In genomic region chr11:67519726-67520125, GRCh38 we compare ENCODE assay signal across 25 cellular contexts. TPM values are rescaled to one million over a fixed set of nuclear protein-coding genes. Genes with fewer than 3 reads are reported as not detected.
DNase-seq lines count a peak whose midpoint lies in the region; ATAC-seq, FAIRE-seq and TF ChIP-seq lines count a peak whose summit lies in the region.
"Had no signal": no experiment of that assay in that cellular context is flagged by ENCODE, and none has a peak within 500 bp of the region (broad histone marks: within the 10 kb centered on the region; RNA-seq: fewer than 3 reads in every experiment).

No MANE protein-coding gene starts in this region.

- no peak overlapping the region for H3K9ac ChIP-seq in kidney (ENCODE audit: low read length in 2 of 2)

- intact Hi-C loops in kidney (cut with DNase I) (no loop called here), posterior vena cava (cut with DNase I) (no loop called here)

- no peak for TF ChIP-seq CTCF in kidney (IDR thresholded peaks at IDR 0.05; ENCODE audit: borderline replicate concordance, extremely low read depth, insufficient read depth)

- H3K9me3 ChIP-seq in kidney (ENCODE audit: control insufficient read depth in 1 of 2, low read length in 2 of 2): no peaks in the 10 kb centered on the region
- H3K9me3 ChIP-seq: A549, HAP-1 had no signal

- H3K4me1 ChIP-seq in kidney (ENCODE audit: control insufficient read depth in 1 of 2, insufficient read depth in 1 of 2, low read depth in 1 of 2, low read length in 2 of 2): no peaks in the 10 kb centered on the region
- H3K4me1 ChIP-seq: A549, HAP-1 had no signal

- FAIRE-seq in kidney (lab: Jason Lieb, UNC): no peak
- FAIRE-seq: A549, G401.6, GM12878, GM18507 had no signal

- POLR2A ChIA-PET in activated CD8-positive, alpha-beta T cell treated with anti-CD3 and anti-CD28 coated beads, Interleukin-2, amount 10 ng/mL, durations not matched to agents 7 days and 5 days (lab: Charles Lee): no interaction called here

- no peak for ATAC-seq in activated CD8-positive, alpha-beta T cell treated with anti-CD3 and anti-CD28 coated beads, Interleukin-2, amount 10 ng/mL, durations not matched to agents 7 days and 5 days
- ATAC-seq in activated T-cell treated with anti-CD3 and anti-CD28 coated beads, Interleukin-2, amount 50 U/mL, for 4 hours: no peak
- ATAC-seq: A549, GM12878, GM23338 had no signal

- H3K36me3 Mint-ChIP-seq in activated CD8-positive, alpha-beta T cell treated with anti-CD3 and anti-CD28 coated beads, Interleukin-2, amount 10 ng/mL, durations not matched to agents 7 days and 5 days (ENCODE audit: low read depth): no peaks in the 10 kb centered on the region
- no peaks in the 10 kb centered on the region for H3K36me3 Mint-ChIP-seq in activated T-cell treated with anti-CD3 and anti-CD28 coated beads, Interleukin-2, amount 50 U/mL, for 4 hours (ENCODE audit: insufficient read depth)
- H3K36me3 Mint-ChIP-seq: CD4-positive, alpha-beta memory T cell had no signal

- H3K9me3 Mint-ChIP-seq in activated CD8-positive, alpha-beta T cell treated with anti-CD3 and anti-CD28 coated beads, Interleukin-2, amount 10 ng/mL, durations not matched to agents 7 days and 5 days (ENCODE audit: insufficient read depth): no peaks in the 10 kb centered on the region
- no peaks in the 10 kb centered on the region for H3K9me3 Mint-ChIP-seq in activated T-cell treated with anti-CD3 and anti-CD28 coated beads, Interleukin-2, amount 50 U/mL, for 4 hours
- H3K9me3 Mint-ChIP-seq: CD4-positive, alpha-beta memory T cell; GM23338; HFFc6 had no signal

- H3K36me3 ChIP-seq in H7 (replicated peaks; ENCODE audit: control insufficient read depth, insufficient read depth, low read length): no peaks in the 10 kb centered on the region
- no peaks in the 10 kb centered on the region for H3K36me3 ChIP-seq in kidney (ENCODE audit: control insufficient read depth in 1 of 2, insufficient read depth in 2 of 2, low read length in 2 of 2)
- H3K36me3 ChIP-seq: HAP-1 had no signal

- H3K27ac Mint-ChIP-seq in activated CD8-positive, alpha-beta T cell treated with anti-CD3 and anti-CD28 coated beads, Interleukin-2, amount 10 ng/mL, durations not matched to agents 7 days and 5 days: no peak overlapping the region
- H3K27ac Mint-ChIP-seq: CD4-positive, alpha-beta memory T cell; GM23338; HFFc6 had no signal

- H3K4me3 ChIP-seq in H7 (ENCODE audit: insufficient read depth, low read depth, low read length) (no peak overlapping the region), kidney (ENCODE audit: low read length in 2 of 2) (no peak overlapping the region)
- H3K4me3 ChIP-seq: A549, GM12878, GM23338, HAP-1 had no signal

- DNase-seq in D341Med (ENCODE audit: low spot score) (peak; percentile 15), H7 (peak; percentile 49), kidney (peak; percentile 68), posterior vena cava (ENCODE audit: low spot score) (peak; percentile 75), NCI-H2081 treated with DMSO at 0.1 percent for 48 hours (lab: John Stamatoyannopoulos, UW) (no peak)
- DNase-seq in activated CD8-positive, alpha-beta T cell treated with anti-CD3 and anti-CD28 coated beads, Interleukin-2, amount 10 ng/mL, durations not matched to agents 7 days and 5 days: no peak
- DNase-seq in activated T-cell treated with anti-CD3 and anti-CD28 coated beads, Interleukin-2, amount 50 U/mL, for 4 hours: no peak
- DNase-seq: 8988T; ACHN; AML-193; C1 segment of cervical spinal cord; Calu3; CD4-positive, alpha-beta memory T cell; COR-L47; DMS153; DND-41; HFFc6 had no signal

- H3K27me3 ChIP-seq in H7 (ENCODE audit: control insufficient read depth, insufficient read depth, low read length): peaks cover 1% of the 10 kb centered on the region; the same call in 1 of the 2 replicates

- peaks cover 5% of the 10 kb centered on the region for H3K27me3 Mint-ChIP-seq in activated CD8-positive, alpha-beta T cell treated with anti-CD3 and anti-CD28 coated beads, Interleukin-2, amount 10 ng/mL, durations not matched to agents 7 days and 5 days (ENCODE audit: low read depth)
- peaks cover 4% of the 10 kb centered on the region for H3K27me3 Mint-ChIP-seq in activated T-cell treated with anti-CD3 and anti-CD28 coated beads, Interleukin-2, amount 50 U/mL, for 4 hours (ENCODE audit: low read depth)
- H3K27me3 Mint-ChIP-seq: CD4-positive, alpha-beta memory T cell had no signal

- H3K27ac ChIP-seq in kidney (ENCODE audit: low read depth in 2 of 2, low read length in 2 of 2): no peak overlapping the region
- H3K27ac ChIP-seq: A549 had no signal

- H3K4me1 Mint-ChIP-seq in activated CD8-positive, alpha-beta T cell treated with anti-CD3 and anti-CD28 coated beads, Interleukin-2, amount 10 ng/mL, durations not matched to agents 7 days and 5 days (ENCODE audit: low read depth): no peaks in the 10 kb centered on the region
- no peaks in the 10 kb centered on the region for H3K4me1 Mint-ChIP-seq in activated T-cell treated with anti-CD3 and anti-CD28 coated beads, Interleukin-2, amount 50 U/mL, for 4 hours (ENCODE audit: low read depth)
- H3K4me1 Mint-ChIP-seq: CD4-positive, alpha-beta memory T cell; GM23338 had no signal

- CTCF ChIA-PET in activated CD8-positive, alpha-beta T cell treated with anti-CD3 and anti-CD28 coated beads, Interleukin-2, amount 10 ng/mL, durations not matched to agents 7 days and 5 days (lab: Charles Lee): no interaction called here

- no peak overlapping the region for H3K4me3 Mint-ChIP-seq in activated CD8-positive, alpha-beta T cell treated with anti-CD3 and anti-CD28 coated beads, Interleukin-2, amount 10 ng/mL, durations not matched to agents 7 days and 5 days
- no peak overlapping the region for H3K4me3 Mint-ChIP-seq in activated T-cell treated with anti-CD3 and anti-CD28 coated beads, Interleukin-2, amount 50 U/mL, for 4 hours
- H3K4me3 Mint-ChIP-seq: CD4-positive, alpha-beta memory T cell; GM23338; HFFc6 had no signal

RNA-seq across cellular contexts. Expression of gene CABP2, which starts 3.5 kb away (rescaled TPM):
- not detected in 2 replicates for total RNA-seq in H7 (2014; rRNA removed; shearing (Covaris generic))
- total RNA-seq in kidney (not detected), posterior vena cava (not detected)
- polyA plus RNA-seq in kidney (ENCODE audit: insufficient read depth, low read depth, low replicate concordance): not detected
- total RNA-seq in activated CD8-positive, alpha-beta T cell treated with anti-CD3 and anti-CD28 coated beads, Interleukin-2, amount 10 ng/mL, durations not matched to agents 7 days and 5 days: not detected
- not detected for total RNA-seq in activated T-cell treated with anti-CD3 and anti-CD28 coated beads, Interleukin-2, amount 50 U/mL, for 4 hours
- total RNA-seq: Calu3; CD4-positive, alpha-beta memory T cell; GM12878; GM23338; H4; HFFc6 had no signal
- polyA plus RNA-seq: A549; BJ; CD4-positive, alpha-beta memory T cell; GM12878; GM23338 had no signal

RNA-seq across cellular contexts. Expression of gene CDK2AP2, which starts 11.8 kb away (rescaled TPM):
- total RNA-seq in H7 (2014; rRNA removed; shearing (Covaris generic)): 28.6 and 38.1 TPM in 2 replicates
- total RNA-seq in kidney: 98.4 TPM
- 188 TPM for polyA plus RNA-seq in kidney (ENCODE audit: insufficient read depth, low read depth, low replicate concordance)
- 10 to 100 TPM; 39.7 to 40.0 TPM for total RNA-seq in posterior vena cava
- total RNA-seq in activated CD8-positive, alpha-beta T cell treated with anti-CD3 and anti-CD28 coated beads, Interleukin-2, amount 10 ng/mL, durations not matched to agents 7 days and 5 days: 100 to 1,000 TPM; 168 to 175 TPM
- 10 to 100 TPM; 79.1 to 89.1 (median 86.2) TPM for total RNA-seq in activated T-cell treated with anti-CD3 and anti-CD28 coated beads, Interleukin-2, amount 50 U/mL, for 4 hours

RNA-seq across cellular contexts. Expression of gene PITPNM1, which starts 14.6 kb away (rescaled TPM):
- total RNA-seq in H7 (2014; rRNA removed; shearing (Covaris generic)): 36.9 and 37.5 TPM in 2 replicates
- 74.7 TPM for total RNA-seq in kidney
- 19.3 TPM for polyA plus RNA-seq in kidney (ENCODE audit: insufficient read depth, low read depth, low replicate concordance)
- total RNA-seq in posterior vena cava: 10 to 100 TPM; 31.5 to 42.7 TPM
- total RNA-seq in activated CD8-positive, alpha-beta T cell treated with anti-CD3 and anti-CD28 coated beads, Interleukin-2, amount 10 ng/mL, durations not matched to agents 7 days and 5 days: 100 to 1,000 TPM; 110 to 117 TPM
- 100 to 1,000 TPM in 1 of 3 donors, 10 to 100 TPM in 2; 88.8 to 118 (median 96.4) TPM for total RNA-seq in activated T-cell treated with anti-CD3 and anti-CD28 coated beads, Interleukin-2, amount 50 U/mL, for 4 hours

RNA-seq across cellular contexts. Expression of gene AIP, which starts 36.9 kb away (rescaled TPM):
- total RNA-seq in H7 (2014; rRNA removed; shearing (Covaris generic)): 40.8 and 51.2 TPM in 2 replicates
- total RNA-seq in kidney (61.5 TPM), posterior vena cava (10 to 100 TPM; 44.4 to 50.5 TPM)
- polyA plus RNA-seq in kidney (ENCODE audit: insufficient read depth, low read depth, low replicate concordance): 135 TPM
- 100 to 1,000 TPM; 156 to 163 TPM for total RNA-seq in activated CD8-positive, alpha-beta T cell treated with anti-CD3 and anti-CD28 coated beads, Interleukin-2, amount 10 ng/mL, durations not matched to agents 7 days and 5 days
- total RNA-seq in activated T-cell treated with anti-CD3 and anti-CD28 coated beads, Interleukin-2, amount 50 U/mL, for 4 hours: 100 to 1,000 TPM; 156 to 183 (median 166) TPM

RNA-seq across cellular contexts. Expression of gene TMEM134, which starts 50.7 kb away (rescaled TPM):
- total RNA-seq in H7 (2014; rRNA removed; shearing (Covaris generic)): 34.9 and 51.7 TPM in 2 replicates
- total RNA-seq in kidney (65.5 TPM), posterior vena cava (10 to 100 TPM; 31.0 to 35.9 TPM)
- polyA plus RNA-seq in kidney (ENCODE audit: insufficient read depth, low read depth, low replicate concordance): 127 TPM
- total RNA-seq in activated CD8-positive, alpha-beta T cell treated with anti-CD3 and anti-CD28 coated beads, Interleukin-2, amount 10 ng/mL, durations not matched to agents 7 days and 5 days: 10 to 100 TPM; 39.6 to 42.5 TPM
- total RNA-seq in activated T-cell treated with anti-CD3 and anti-CD28 coated beads, Interleukin-2, amount 50 U/mL, for 4 hours: 10 to 100 TPM; 31.1 to 36.3 (median 32.9) TPM

Comparison
In these comparisons a context has a peak if more than half of its experiments do, and no peak if none do; other contexts are left out.
1. DNase-seq: peak in D341Med (single experiment), H7 (single experiment), kidney (single experiment) and posterior vena cava (single experiment); none in NCI-H2081 treated with DMSO at 0.1 percent for 48 hours (single experiment), activated CD8-positive, alpha-beta T cell treated with anti-CD3 and anti-CD28 coated beads, Interleukin-2, amount 10 ng/mL, durations not matched to agents 7 days and 5 days (single experiment) and activated T-cell treated with anti-CD3 and anti-CD28 coated beads, Interleukin-2, amount 50 U/mL, for 4 hours (single experiment).